Comparison of ENCODE assay signal across 2 cellular contexts in the genomic region with DNA sequence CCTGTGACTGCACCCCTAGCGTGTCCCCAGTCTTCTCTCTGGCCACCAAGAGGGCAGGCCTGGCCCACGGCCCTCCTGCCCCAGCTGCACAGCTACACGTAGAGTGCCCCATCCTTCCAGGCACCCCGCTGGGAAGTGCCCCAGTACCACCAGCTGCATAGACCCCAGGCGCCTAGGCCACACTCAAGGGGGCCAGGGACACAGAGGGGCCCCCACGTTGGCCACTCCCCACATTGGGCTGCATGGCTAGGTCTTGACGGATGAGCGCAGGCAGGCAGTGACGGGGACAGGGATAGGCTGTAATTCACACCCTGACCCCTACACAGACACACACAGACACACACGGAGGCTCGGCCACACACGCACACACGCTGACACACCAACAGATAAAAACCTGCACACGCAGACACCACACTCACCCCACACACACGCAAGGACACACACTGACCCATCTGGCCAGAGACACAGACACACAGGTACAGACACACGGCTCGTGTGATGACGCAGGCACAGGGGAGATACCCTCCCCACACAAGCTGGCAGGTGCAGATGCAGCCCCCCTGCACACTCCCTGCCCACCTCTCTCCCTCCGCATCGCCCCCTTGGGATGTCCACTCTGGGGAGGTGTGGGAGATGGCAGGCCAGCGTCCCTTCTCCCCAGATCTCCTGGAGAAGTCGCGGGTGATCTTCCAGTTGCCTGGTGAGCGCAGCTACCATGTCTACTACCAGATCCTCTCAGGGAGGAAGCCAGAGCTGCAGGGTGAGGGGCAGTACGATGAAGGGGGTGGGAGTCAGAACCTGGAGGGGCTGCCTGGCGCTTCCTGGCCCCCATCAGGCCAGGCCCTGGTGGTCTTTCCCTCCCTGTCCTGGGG.
TF ChIP-seq lines count a peak whose summit lies in the region.

No MANE protein-coding gene starts in this region.

TF ChIP-seq in HEK293, 187 proteins besides CTCF, POLR2A, EP300 and RAD21:
- no peak for TF ChIP-seq IKZF3 (tag by site-specific recombination; IDR thresholded peaks at IDR 0.05)
- TF ChIP-seq ZNF274 (IDR thresholded peaks at IDR 0.05; ENCODE audit: low read length): no peak
- TF ChIP-seq ZNF274 (tag by site-specific recombination; IDR thresholded peaks at IDR 0.05; ENCODE audit: borderline replicate concordance): no peak
- TF ChIP-seq GLIS2 (tag by site-specific recombination; IDR thresholded peaks at IDR 0.05): peak; percentile 51
- 0 out of 2 replicates have a peak, but pooled peaks have one; percentile 19 for TF ChIP-seq ZNF223 (tag by site-specific recombination; IDR thresholded peaks at IDR 0.05)
- TF ChIP-seq ZBTB48 (tag by site-specific recombination; IDR thresholded peaks at IDR 0.05): no peak
- 0 out of 2 replicates have a peak, but pooled peaks have one; percentile 8 for TF ChIP-seq ZNF146 (tag by site-specific recombination; IDR thresholded peaks at IDR 0.05)
- no peak for TF ChIP-seq ZNF623 (tag by site-specific recombination; IDR thresholded peaks at IDR 0.05)

TF ChIP-seq in H1, 55 proteins besides CTCF, POLR2A, EP300 and RAD21:
- TF ChIP-seq SP2 (IDR thresholded peaks at IDR 0.05; ENCODE audit: low read length): no peak
- TF ChIP-seq CHD7 (IDR thresholded peaks at IDR 0.05; ENCODE audit: insufficient replicate concordance, low read length): no peak
- no peak for TF ChIP-seq HDAC6 (IDR thresholded peaks at IDR 0.05; ENCODE audit: low read depth, low read length)
- no peak for TF ChIP-seq POLR2AphosphoS5 (IDR thresholded peaks at IDR 0.05; ENCODE audit: low read depth, low read length)
- TF ChIP-seq TAF1 (IDR thresholded peaks at IDR 0.05; ENCODE audit: low read depth, low read length): no peak
